16 cellular contexts compared by ENCODE assay signal in the genomic region with DNA sequence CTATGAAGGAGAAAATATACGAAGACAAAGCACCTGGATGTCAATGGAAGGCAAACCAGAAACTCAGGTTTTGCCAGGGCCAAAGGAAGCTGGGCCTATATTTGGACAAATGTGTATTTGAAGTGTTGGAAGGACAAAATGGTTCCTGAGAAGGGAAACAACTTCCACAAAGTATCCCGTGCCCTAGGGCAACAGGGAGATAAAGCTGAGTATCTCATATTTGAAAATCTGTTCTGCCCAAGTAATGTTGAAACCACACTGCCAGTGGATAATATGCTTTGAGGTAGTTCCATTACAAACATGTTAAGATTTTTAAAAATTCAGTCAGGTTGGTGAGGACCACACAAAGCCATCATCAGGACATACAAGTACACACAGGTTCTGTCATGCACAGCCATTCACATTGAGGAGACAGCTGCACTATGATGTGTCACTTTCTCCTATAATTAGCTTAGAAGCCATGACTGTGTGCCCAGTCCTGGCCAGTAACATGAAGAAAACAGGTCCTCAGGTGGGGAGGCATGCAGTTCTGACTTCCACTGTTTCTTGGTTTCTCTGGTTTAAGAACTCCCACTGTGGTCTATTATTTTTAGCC.
DNase-seq lines count a peak whose midpoint lies in the region; ATAC-seq and TF ChIP-seq lines count a peak whose summit lies in the region.
"Had no signal": no experiment of that assay in that cellular context is flagged by ENCODE, and none has a peak within 500 bp of the region (broad histone marks: within the 10 kb centered on the region; RNA-seq: fewer than 3 reads in every experiment).

No MANE protein-coding gene starts in this region.

- no peaks in the 10 kb centered on the region for H3K9me3 ChIP-seq in PC-3 (ENCODE audit: low read length)
- H3K9me3 ChIP-seq in trophoblast cell (ENCODE audit: insufficient read depth, low read depth, low read length) = no peaks in the 10 kb centered on the region
- no peaks in the 10 kb centered on the region for H3K9me3 ChIP-seq in neuronal stem cell (replicated peaks in 1 of 2; ENCODE audit: control insufficient read depth in 2 of 2, insufficient read depth in 1 of 2, low read depth in 1 of 2, low read length in 2 of 2)
- H3K9me3 ChIP-seq: BLaER1 treated with 17β-estradiol and CSF1 and Interleukin-3, amounts not matched to agents 10 nM and 100 nM had no signal

- ATAC-seq in PC-3 = no peak
- peak; percentile 64 for ATAC-seq in foreskin keratinocyte
- no peak for ATAC-seq in GM18517 (IDR thresholded peaks at IDR 0.05; ENCODE audit: unreplicated experiment)
- ATAC-seq: CD8-positive, alpha-beta T cell; GM23338 had no signal

- H3K4me1 ChIP-seq in PC-3 (ENCODE audit: insufficient read depth, low read length) = peaks cover 13% of the 10 kb centered on the region
- H3K4me1 ChIP-seq in foreskin keratinocyte = peaks cover 24% of the 10 kb centered on the region
- H3K4me1 ChIP-seq in trophoblast cell (ENCODE audit: control insufficient read depth in 1 of 2, insufficient read depth in 2 of 2, low read length in 2 of 2) = peaks cover 0 to 7% of the 10 kb centered on the region in 2 experiments
- no peaks in the 10 kb centered on the region for H3K4me1 ChIP-seq in neuronal stem cell (ENCODE audit: control insufficient read depth in 2 of 2, insufficient read depth in 1 of 2, low read depth in 1 of 2, low read length in 2 of 2)
- H3K4me1 ChIP-seq: BLaER1 treated with 17β-estradiol and CSF1 and Interleukin-3, amounts not matched to agents 10 nM and 100 nM had no signal

- H2BK5ac ChIP-seq in trophoblast cell (ENCODE audit: low read depth, low read length, poor library complexity) (peak overlapping the region; percentile 82), neuronal stem cell (ENCODE audit: low read length) (no peak overlapping the region)

- intact Hi-C loops in PC-3 (cut with micrococcal nuclease) (no loop called here), dorsolateral prefrontal cortex (cut with DNase I) (no loop called here)

- H3K9me2 ChIP-seq in PC-3 (replicated peaks; ENCODE audit: low read length) = no peaks in the 10 kb centered on the region

- no peaks in the 10 kb centered on the region for H4K20me1 ChIP-seq in PC-3 (ENCODE audit: low read length)
- H4K20me1 ChIP-seq: BLaER1 treated with 17β-estradiol and CSF1 and Interleukin-3, amounts not matched to agents 10 nM and 100 nM had no signal

- no peaks in the 10 kb centered on the region for H3K79me2 ChIP-seq in PC-3 (ENCODE audit: low read length)
- H3K79me2 ChIP-seq in trophoblast cell (ENCODE audit: control insufficient read depth, insufficient read depth, low read length, poor library complexity) = no peaks in the 10 kb centered on the region

- peak overlapping the region; percentile 30 for H3K14ac ChIP-seq in trophoblast cell (ENCODE audit: low read length)
- H3K14ac ChIP-seq in neuronal stem cell (ENCODE audit: low read length) = no peak overlapping the region

- H2BK120ac ChIP-seq in trophoblast cell (ENCODE audit: insufficient read depth, low read length, poor library complexity) (peak overlapping the region; percentile 80), neuronal stem cell (ENCODE audit: low read depth, low read length) (no peak overlapping the region)

- H2AK5ac ChIP-seq in trophoblast cell (ENCODE audit: low read length) = peak overlapping the region; percentile 62
- H2AK5ac ChIP-seq in neuronal stem cell (ENCODE audit: low read depth, low read length) = no peak overlapping the region

- H3K36me3 ChIP-seq in PC-3 (ENCODE audit: low read depth, low read length) = no peaks in the 10 kb centered on the region
- H3K36me3 ChIP-seq in trophoblast cell (ENCODE audit: control insufficient read depth in 1 of 2, insufficient read depth in 2 of 2, low read length in 2 of 2) = no peaks in the 10 kb centered on the region
- H3K36me3 ChIP-seq in neuronal stem cell (replicated peaks in 1 of 2; ENCODE audit: control insufficient read depth in 2 of 2, insufficient read depth in 2 of 2, low read length in 2 of 2) = no peaks in the 10 kb centered on the region
- H3K36me3 ChIP-seq: BLaER1 treated with 17β-estradiol and CSF1 and Interleukin-3, amounts not matched to agents 10 nM and 100 nM had no signal

- H2BK12ac ChIP-seq in trophoblast cell (ENCODE audit: low read length) = peak overlapping the region; percentile 61
- no peak overlapping the region for H2BK12ac ChIP-seq in neuronal stem cell (ENCODE audit: low read length)

- H4K8ac ChIP-seq in trophoblast cell (ENCODE audit: low read depth, low read length) = peak overlapping the region; percentile 47
- H4K8ac ChIP-seq in neuronal stem cell (ENCODE audit: low read depth, low read length) = no peak overlapping the region

- H3K27ac ChIP-seq in PC-3 (ENCODE audit: low read length) (no peak overlapping the region), foreskin keratinocyte (peak overlapping the region; percentile 96), trophoblast cell (ENCODE audit: low read depth, low read length) (no peak overlapping the region), dorsolateral prefrontal cortex (peak overlapping the region in 4 of 59 donors; percentile 13 to 49 (median 21)), neuronal stem cell (replicated peaks; ENCODE audit: low read length) (no peak overlapping the region)
- H3K27ac ChIP-seq: BLaER1 treated with 17β-estradiol and CSF1 and Interleukin-3, amounts not matched to agents 10 nM and 100 nM; HL-60 had no signal

- DNase-seq in DMS53 (lab: John Stamatoyannopoulos, UW) = peak; percentile 67
- DNase-seq in PC-3 = peak; percentile 15
- peak in 1 of 2 donors; percentile 65 for DNase-seq in foreskin keratinocyte
- DNase-seq in trophoblast cell = peak; percentile 83 to 93
- no peak for DNase-seq in GM10248 (ENCODE audit: extremely low spot score)
- no peak for DNase-seq in dorsolateral prefrontal cortex
- no peak for DNase-seq in neuronal stem cell (ENCODE audit: low spot score)
- DNase-seq: 8988T; Calu3; CD8-positive, alpha-beta T cell; HCEC 1CT; IMR-90 had no signal

- TF ChIP-seq CTCF in PC-3 (conservative IDR thresholded peaks at IDR 0.05; ENCODE audit: low read depth, low read length) = no peak
- TF ChIP-seq CTCF in foreskin keratinocyte (conservative IDR thresholded peaks at IDR 0.05) = no peak
- TF ChIP-seq CTCF in GM10248 (IDR thresholded peaks at IDR 0.05; ENCODE audit: control extremely low read depth, extremely low read depth, low read depth, missing control alignments) = no peak
- no peak for TF ChIP-seq CTCF in dorsolateral prefrontal cortex (IDR thresholded peaks at IDR 0.05 in 54 of 56, conservative IDR thresholded peaks at IDR 0.05 in 2 of 56; ENCODE audit: low read depth in 1 of 56, partially characterized antibody in 56 of 56)

- CTCF ChIA-PET in PC-3 (lab: Charles Lee) (no interaction called here), GM10248 (lab: Yijun Ruan, JAX) (no interaction called here)

- H4K12ac ChIP-seq in trophoblast cell (ENCODE audit: low read depth, low read length) = no peak overlapping the region

- H3K9ac ChIP-seq in PC-3 (ENCODE audit: low read length) = no peak overlapping the region
- no peak overlapping the region for H3K9ac ChIP-seq in trophoblast cell (ENCODE audit: low read length)
- no peak overlapping the region for H3K9ac ChIP-seq in neuronal stem cell (ENCODE audit: low read depth, low read length, poor library complexity)
- H3K9ac ChIP-seq: BLaER1 treated with 17β-estradiol and CSF1 and Interleukin-3, amounts not matched to agents 10 nM and 100 nM had no signal

- no peak overlapping the region for H3K4me2 ChIP-seq in PC-3 (ENCODE audit: low read length)
- H3K4me2 ChIP-seq in trophoblast cell (ENCODE audit: low read length) = no peak overlapping the region
- no peak overlapping the region for H3K4me2 ChIP-seq in neuronal stem cell (ENCODE audit: insufficient read depth, low read length, poor library complexity, severe bottlenecking)
- H3K4me2 ChIP-seq: BLaER1 treated with 17β-estradiol and CSF1 and Interleukin-3, amounts not matched to agents 10 nM and 100 nM; GM23338 had no signal

- H3K4ac ChIP-seq in trophoblast cell (ENCODE audit: low read depth, low read length) (no peak overlapping the region), neuronal stem cell (ENCODE audit: low read length) (no peak overlapping the region)

- no CpG with 5 or more reads among the region's 2 CpGs for WGBS in trophoblast cell (ENCODE audit: extremely low coverage, insufficient coverage, insufficient read length)
- WGBS in neuronal stem cell (ENCODE audit: extremely low coverage in 2 of 2, insufficient read length in 2 of 2, insufficient replicate concordance in 1 of 2), 2 donors = no CpG with 5 or more reads among the region's 2 CpGs

- H3K23ac ChIP-seq in trophoblast cell (ENCODE audit: low read length) (no peak overlapping the region), neuronal stem cell (ENCODE audit: low read depth, low read length, poor library complexity) (no peak overlapping the region)

- no peaks in the 10 kb centered on the region for H3F3A ChIP-seq in PC-3 (ENCODE audit: low read length, unreplicated experiment)

- H3K27me3 ChIP-seq in PC-3 (ENCODE audit: low read length) = no peaks in the 10 kb centered on the region
- no peaks in the 10 kb centered on the region for H3K27me3 ChIP-seq in foreskin keratinocyte
- no peaks in the 10 kb centered on the region for H3K27me3 ChIP-seq in trophoblast cell (ENCODE audit: insufficient read depth, low read length)
- peaks cover 0 to 75% (median 26%) of the 10 kb centered on the region in 45 donors for H3K27me3 ChIP-seq in dorsolateral prefrontal cortex
- no peaks in the 10 kb centered on the region for H3K27me3 ChIP-seq in neuronal stem cell (ENCODE audit: control insufficient read depth in 3 of 3, insufficient read depth in 3 of 3, low read depth in 1 of 3, low read length in 3 of 3)

- BruUV-seq in PC-3 (replicated peaks; lab: Mats Ljungman, UMichigan) = no TSS peak

- peaks cover 8% of the 10 kb centered on the region for H3K79me1 ChIP-seq in trophoblast cell (ENCODE audit: low read length)
- H3K79me1 ChIP-seq in neuronal stem cell (ENCODE audit: low read depth, low read length) = no peaks in the 10 kb centered on the region

- no peak overlapping the region for H2AFZ ChIP-seq in PC-3 (ENCODE audit: low read length)
- no peak overlapping the region for H2AFZ ChIP-seq in trophoblast cell (ENCODE audit: insufficient read depth, low read length, poor library complexity)
- H2AFZ ChIP-seq in neuronal stem cell (ENCODE audit: low read length) = no peak overlapping the region
- H2AFZ ChIP-seq: GM23338 had no signal

- H3K18ac ChIP-seq in trophoblast cell (ENCODE audit: low read length) (peak overlapping the region; percentile 53), neuronal stem cell (ENCODE audit: low read length) (no peak overlapping the region)

- H3K4me3 ChIP-seq in PC-3 (ENCODE audit: low read length) (no peak overlapping the region), trophoblast cell (ENCODE audit: low read depth, low read length) (no peak overlapping the region), dorsolateral prefrontal cortex (no peak overlapping the region), neuronal stem cell (ENCODE audit: low read length in 2 of 2) (no peak overlapping the region)
- H3K4me3 ChIP-seq: BLaER1 treated with 17β-estradiol and CSF1 and Interleukin-3, amounts not matched to agents 10 nM and 100 nM; GM23338 had no signal

- H2BK15ac ChIP-seq in neuronal stem cell (ENCODE audit: low read length) = no peak overlapping the region

- POLR2A ChIA-PET in PC-3 (lab: Charles Lee; ENCODE audit: unreplicated experiment) = no interaction called here
- POLR2A ChIA-PET in GM10248 (lab: Yijun Ruan, JAX) = no interaction called here

- H4K91ac ChIP-seq in trophoblast cell (ENCODE audit: low read depth, low read length) = no peak overlapping the region
- no peak overlapping the region for H4K91ac ChIP-seq in neuronal stem cell (ENCODE audit: low read depth, low read length, poor library complexity)

Comparison
In these comparisons a context has a peak if more than half of its experiments do, and no peak if none do; other contexts are left out.
1. DNase-seq: peak in DMS53 (single experiment), PC-3 (single experiment) and trophoblast cell (2 of 2); none in GM10248 (single experiment), dorsolateral prefrontal cortex (0 of 10) and neuronal stem cell (single experiment).